Comparison of ENCODE assay signal across 7 cellular contexts in the genomic region with DNA sequence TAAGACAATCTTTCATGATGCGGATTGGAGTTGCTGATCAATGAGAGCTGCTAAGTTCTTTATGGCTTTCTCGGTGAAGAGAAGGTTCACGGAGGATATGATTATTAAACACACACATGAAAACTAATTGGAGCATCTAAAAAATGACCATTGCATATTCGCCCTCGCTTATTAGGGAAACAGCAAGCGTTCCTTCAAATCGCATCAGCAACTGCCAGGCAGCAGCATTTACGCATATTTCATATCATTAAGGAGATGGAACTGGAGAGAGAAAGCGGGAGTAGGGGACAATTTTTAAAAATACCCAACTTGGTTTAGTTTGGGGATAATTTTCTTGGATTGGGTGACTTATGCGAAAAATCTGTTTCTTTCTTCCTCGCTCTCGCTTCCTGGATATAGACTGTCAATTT. TPM values are rescaled to one million over a fixed set of nuclear protein-coding genes. Genes with fewer than 3 reads are reported as not detected.
DNase-seq lines count a peak whose midpoint lies in the region; ATAC-seq and FAIRE-seq lines count a peak whose summit lies in the region.

No MANE protein-coding gene starts in this region.

- H3K4me1 ChIP-seq in small intestine (ENCODE audit: control insufficient read depth in 2 of 2, insufficient read depth in 1 of 2, low read depth in 1 of 2, low read length in 1 of 2) = no peaks in the 10 kb centered on the region

- H3K27me3 ChIP-seq in H7 (ENCODE audit: control insufficient read depth, insufficient read depth, low read length) (peaks cover 35% of the 10 kb centered on the region), small intestine (ENCODE audit: control insufficient read depth in 2 of 2, insufficient read depth in 2 of 2, low read length in 2 of 2) (peaks cover 0 to 3% of the 10 kb centered on the region in 2 donors)

- H3K36me3 ChIP-seq in H7 (replicated peaks; ENCODE audit: control insufficient read depth, insufficient read depth, low read length) (no peaks in the 10 kb centered on the region), small intestine (ENCODE audit: control insufficient read depth in 2 of 2, insufficient read depth in 2 of 2, low read length in 2 of 2) (no peaks in the 10 kb centered on the region)

- no peak for FAIRE-seq in small intestine (lab: Jason Lieb, UNC)

- H3K27ac ChIP-seq in small intestine (ENCODE audit: low read depth in 1 of 2, low read length in 1 of 2) = no peak overlapping the region

- H3K9me3 ChIP-seq in small intestine (ENCODE audit: control insufficient read depth, low read depth) = no peaks in the 10 kb centered on the region

- H3K4me3 ChIP-seq in H7 (ENCODE audit: insufficient read depth, low read depth, low read length) (peak overlapping the region; percentile 81), small intestine (ENCODE audit: low read depth in 1 of 2, low read length in 2 of 2) (peak overlapping the region; percentile 59 to 69)

- no peak for DNase-seq in H7
- peak; percentile 20 for DNase-seq in SW480 (ENCODE audit: low spot score)
- peak; percentile 37 for DNase-seq in globus pallidus (ENCODE audit: low spot score)
- DNase-seq in small intestine = peak; percentile 21
- DNase-seq in A172 (ENCODE audit: low spot score) = no peak
- no peak for DNase-seq in LoVo (ENCODE audit: low spot score)

- no peak for ATAC-seq in HG03139 (IDR thresholded peaks at IDR 0.05; ENCODE audit: unreplicated experiment)

- WGBS in small intestine, 3 donors = 0 to 1% (median 0%) methylated on average over 12 of the region's 12 CpGs

RNA-seq across cellular contexts. Expression of a gene that starts 0.7 kb away (rescaled TPM):
- 0.52 and 1.0 TPM in 2 replicates for total RNA-seq in H7 (2014; rRNA removed; shearing (Covaris generic))
- 1 to 10 TPM in 1 of 3 donors, under 1 TPM in 2; 0.54 to 1.3 (median 0.89) TPM for polyA plus RNA-seq in small intestine
- 0.67 and 5.1 TPM in 2 replicates for total RNA-seq in A172 (2014; rRNA removed; shearing (Covaris generic))

Comparison
In these comparisons a context has a peak if more than half of its experiments do, and no peak if none do; other contexts are left out.
1. DNase-seq: peak in SW480 (single experiment), globus pallidus (single experiment) and small intestine (single experiment); none in H7 (single experiment), A172 (single experiment) and LoVo (single experiment).